In genomic region chr1:182348916-182349747, GRCh38 we compare ENCODE assay signal across 14 cellular contexts. TPM values are rescaled to one million over a fixed set of nuclear protein-coding genes. Genes with fewer than 3 reads are reported as not detected.
DNase-seq lines count a peak whose midpoint lies in the region; ATAC-seq and TF ChIP-seq lines count a peak whose summit lies in the region.
"Had no signal": no experiment of that assay in that cellular context is flagged by ENCODE, and none has a peak within 500 bp of the region (broad histone marks: within the 10 kb centered on the region; RNA-seq: fewer than 3 reads in every experiment).

No MANE protein-coding gene starts in this region.

- H3K36me3 Mint-ChIP-seq in WTC11 (no peaks in the 10 kb centered on the region), endodermal cell (ENCODE audit: low read depth) (no peaks in the 10 kb centered on the region)

- H3K27ac ChIP-seq in aorta (ENCODE audit: low read depth in 1 of 2, low read length in 2 of 2), result peak overlapping the region in 1 of 2 donors; percentile 49
- H3K27ac ChIP-seq in endodermal cell (ENCODE audit: low read depth, low read length), result no peak overlapping the region
- H3K27ac ChIP-seq: parathyroid adenoma had no signal

- H3K4me1 ChIP-seq in aorta (ENCODE audit: control insufficient read depth in 1 of 2, insufficient read depth in 2 of 2, low read length in 2 of 2), result peaks cover 2 to 4% of the 10 kb centered on the region in 2 donors
- H3K4me1 ChIP-seq in endodermal cell (ENCODE audit: control insufficient read depth, insufficient read depth, low read length), result peaks cover 11% of the 10 kb centered on the region
- H3K4me1 ChIP-seq: parathyroid adenoma had no signal

- H3K27ac Mint-ChIP-seq in WTC11 (no peak overlapping the region), endodermal cell (no peak overlapping the region)
- H3K27ac Mint-ChIP-seq: activated CD4-positive, alpha-beta T cell treated with anti-CD3 and anti-CD28 coated beads for 36 hours; effector memory CD8-positive, alpha-beta T cell; stimulated activated naive CD8-positive, alpha-beta T cell treated with anti-CD3 and anti-CD28 coated beads, Interleukin-15, amount 100 ng/mL, for 72 hours had no signal

- POLR2A ChIA-PET in WTC11 (lab: Charles Lee), result no interaction called here

- no peak overlapping the region for H3K4me3 ChIP-seq in foreskin fibroblast (ENCODE audit: low read depth in 1 of 2, low read length in 2 of 2)
- no peak overlapping the region for H3K4me3 ChIP-seq in aorta (ENCODE audit: low read length in 2 of 2)
- no peak overlapping the region for H3K4me3 ChIP-seq in endodermal cell (ENCODE audit: low read length)

- H3K9ac ChIP-seq in endodermal cell (ENCODE audit: extremely low read depth, low read length, poor library complexity, severe bottlenecking), result no peak overlapping the region
- H3K9ac ChIP-seq: parathyroid adenoma had no signal

- H3K9me3 Mint-ChIP-seq in WTC11, result no peaks in the 10 kb centered on the region
- H3K9me3 Mint-ChIP-seq in endodermal cell, result no peaks in the 10 kb centered on the region
- H3K9me3 Mint-ChIP-seq: effector memory CD8-positive, alpha-beta T cell; stimulated activated naive CD8-positive, alpha-beta T cell treated with anti-CD3 and anti-CD28 coated beads, Interleukin-15, amount 100 ng/mL, for 72 hours had no signal

- ATAC-seq in WTC11 (peak; percentile 66), aorta (ENCODE audit: low FRiP score) (peak; percentile 85)
- ATAC-seq: activated CD4-positive, alpha-beta T cell treated with anti-CD3 and anti-CD28 coated beads for 36 hours; effector memory CD8-positive, alpha-beta T cell; stimulated activated naive CD8-positive, alpha-beta T cell treated with anti-CD3 and anti-CD28 coated beads, Interleukin-15, amount 100 ng/mL, for 72 hours had no signal

- H3K36me3 ChIP-seq in aorta (ENCODE audit: control insufficient read depth in 1 of 2, insufficient read depth in 2 of 2, low read length in 1 of 2) (no peaks in the 10 kb centered on the region), endodermal cell (ENCODE audit: control insufficient read depth, insufficient read depth, low read length) (no peaks in the 10 kb centered on the region)

- DNase-seq in WTC11 (ENCODE audit: low spot score), result no peak
- DNase-seq in foreskin fibroblast, result peak; percentile 74 to 88
- peak; percentile 27 for DNase-seq in occipital lobe (lab: John Stamatoyannopoulos, UW)
- peak; percentile 82 to 86 for DNase-seq in aorta
- DNase-seq in COLO668 (lab: John Stamatoyannopoulos, UW; ENCODE audit: unreplicated experiment), result no peak
- no peak for DNase-seq in endodermal cell
- no peak for DNase-seq in stimulated activated CD4-positive, alpha-beta T cell treated with anti-CD3 and anti-CD28 coated beads, Interleukin-4, amount 100 ng/mL, for 4 hours
- DNase-seq: activated CD4-positive, alpha-beta T cell treated with anti-CD3 and anti-CD28 coated beads for 36 hours; effector memory CD8-positive, alpha-beta T cell; NCI-H2029 treated with DMSO at 0.1 percent for 48 hours; OCI-M1; stimulated activated naive CD8-positive, alpha-beta T cell treated with anti-CD3 and anti-CD28 coated beads, Interleukin-15, amount 100 ng/mL, for 72 hours had no signal

- TF ChIP-seq CTCF in WTC11 (IDR thresholded peaks at IDR 0.05) (no peak), foreskin fibroblast (IDR thresholded peaks at IDR 0.05; ENCODE audit: low read depth, low read length) (no peak), endodermal cell (conservative IDR thresholded peaks at IDR 0.05) (no peak)

- intact Hi-C loops in aorta (cut with DNase I), result loop anchor here in 1 of 2 donors (2.0 kb wide), 1 partner anchor 42 kb away; the partner anchor contains the start of gene GLUL

- H3K4me3 Mint-ChIP-seq in WTC11 (no peak overlapping the region), endodermal cell (no peak overlapping the region)
- H3K4me3 Mint-ChIP-seq: activated CD4-positive, alpha-beta T cell treated with anti-CD3 and anti-CD28 coated beads for 36 hours; effector memory CD8-positive, alpha-beta T cell; stimulated activated naive CD8-positive, alpha-beta T cell treated with anti-CD3 and anti-CD28 coated beads, Interleukin-15, amount 100 ng/mL, for 72 hours had no signal

- H3K27me3 ChIP-seq in aorta (ENCODE audit: control insufficient read depth in 1 of 2, insufficient read depth in 2 of 2, low read length in 1 of 2) (no peaks in the 10 kb centered on the region), endodermal cell (ENCODE audit: control insufficient read depth, insufficient read depth, low read length, poor library complexity, severe bottlenecking) (no peaks in the 10 kb centered on the region)

- H3K9me3 ChIP-seq in aorta (ENCODE audit: control insufficient read depth, low read length) (no peaks in the 10 kb centered on the region), endodermal cell (ENCODE audit: control insufficient read depth, low read length) (no peaks in the 10 kb centered on the region)

- H3K4me1 Mint-ChIP-seq in WTC11, result peaks cover 7% of the 10 kb centered on the region
- H3K4me1 Mint-ChIP-seq in endodermal cell, result peaks cover 15% of the 10 kb centered on the region
- H3K4me1 Mint-ChIP-seq: activated CD4-positive, alpha-beta T cell treated with anti-CD3 and anti-CD28 coated beads for 36 hours; stimulated activated naive CD8-positive, alpha-beta T cell treated with anti-CD3 and anti-CD28 coated beads, Interleukin-15, amount 100 ng/mL, for 72 hours had no signal

- 30 to 32% methylated on average over 7 of the region's 7 CpGs for WGBS in aorta, 2 donors
- 92% methylated on average over 4 to 7 of the region's 7 CpGs for WGBS in endodermal cell (ENCODE audit: insufficient coverage in 1 of 2, insufficient read length in 1 of 2), 2 experiments

- H3K27me3 Mint-ChIP-seq in WTC11 (ENCODE audit: low read depth), result no peaks in the 10 kb centered on the region
- no peaks in the 10 kb centered on the region for H3K27me3 Mint-ChIP-seq in endodermal cell (ENCODE audit: insufficient read depth)
- H3K27me3 Mint-ChIP-seq: activated CD4-positive, alpha-beta T cell treated with anti-CD3 and anti-CD28 coated beads for 36 hours; stimulated activated naive CD8-positive, alpha-beta T cell treated with anti-CD3 and anti-CD28 coated beads, Interleukin-15, amount 100 ng/mL, for 72 hours had no signal

- CTCF ChIA-PET in WTC11 (lab: Charles Lee), result interaction anchor here (1.0 kb wide), 1 partner anchor 264 kb away, joined by 3 read pairs; no protein-coding TSS in a partner anchor

TF ChIP-seq in WTC11, 78 proteins besides CTCF, POLR2A, EP300 and RAD21:
- TF ChIP-seq AR (CRISPR knock-in tag; IDR thresholded peaks at IDR 0.05) (no peak), MAX (CRISPR knock-in tag; IDR thresholded peaks at IDR 0.05) (no peak), ZNF423 (CRISPR knock-in tag; IDR thresholded peaks at IDR 0.05) (no peak), ESRRA (CRISPR knock-in tag; IDR thresholded peaks at IDR 0.05; ENCODE audit: borderline replicate concordance) (no peak)
TF ChIP-seq in WTC11: peak in this region for 0.

RNA-seq across cellular contexts. Expression of gene GLUL, which starts 42.5 kb away (rescaled TPM):
- total RNA-seq in WTC11 (2021), result 240 to 284 TPM (median 269 TPM) in 3 replicates
- 264 TPM for total RNA-seq in occipital lobe
- total RNA-seq in aorta, result 100 to 1,000 TPM; 421 to 549 TPM
- 100 to 1,000 TPM; 144 to 222 TPM for polyA plus RNA-seq in aorta
- total RNA-seq in endodermal cell, result 100 to 1,000 TPM; 529 to 553 TPM
- polyA plus RNA-seq in endodermal cell (2013, experiment 1 of 2), result 291 TPM
- 248 TPM for polyA plus RNA-seq in endodermal cell (2013, experiment 2 of 2)

RNA-seq across cellular contexts. Expression of gene TEDDM1, which starts 51.3 kb away (rescaled TPM):
- total RNA-seq in WTC11 (2021) (not detected in 3 replicates), occipital lobe (not detected), aorta (not detected), endodermal cell (not detected)
- polyA plus RNA-seq in aorta, result not detected
- not detected for polyA plus RNA-seq in endodermal cell (2013, experiment 1 of 2)
- polyA plus RNA-seq in endodermal cell (2013, experiment 2 of 2), result not detected
- total RNA-seq: activated CD4-positive, alpha-beta T cell treated with anti-CD3 and anti-CD28 coated beads for 36 hours; lung microvascular endothelial cell had no signal

Comparison
In these comparisons a context has a peak if more than half of its experiments do, and no peak if none do; other contexts are left out.
1. DNase-seq: peak in foreskin fibroblast (2 of 2), occipital lobe (single experiment) and aorta (2 of 2); none in WTC11 (single experiment), COLO668 (single experiment), endodermal cell (single experiment) and stimulated activated CD4-positive, alpha-beta T cell treated with anti-CD3 and anti-CD28 coated beads, Interleukin-4, amount 100 ng/mL, for 4 hours (0 of 2).